Comparison of ENCODE assay signal across 1 cellular context in the genomic region with DNA sequence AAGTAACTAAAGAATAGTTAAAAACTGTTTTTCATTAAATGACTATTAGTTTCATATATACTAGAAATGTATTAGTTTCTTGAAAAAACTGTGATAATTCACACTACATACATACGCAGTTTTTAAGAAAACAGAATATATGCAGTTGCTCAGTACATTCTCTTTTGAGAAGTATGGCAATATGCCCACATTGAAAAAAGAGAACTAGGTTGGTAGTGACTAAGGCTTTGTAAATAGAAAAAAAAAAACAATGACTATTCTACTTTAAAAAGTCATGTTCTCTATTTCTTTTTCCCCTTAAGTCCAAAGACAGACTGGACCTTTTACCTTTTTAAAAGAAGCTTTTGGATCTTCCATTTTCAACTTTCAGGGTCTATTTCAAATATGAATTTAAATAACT.
TF ChIP-seq lines count a peak whose summit lies in the region.

No MANE protein-coding gene starts in this region.

TF ChIP-seq in HepG2, 621 proteins besides CTCF, POLR2A, EP300 and RAD21 (continued from another document):
- TF ChIP-seq CHD4 (IDR thresholded peaks at IDR 0.05; ENCODE audit: borderline replicate concordance, low read length): no peak
- TF ChIP-seq SPEN (CRISPR knock-in tag; IDR thresholded peaks at IDR 0.05; ENCODE audit: low read depth): no peak
